In the genomic region with DNA sequence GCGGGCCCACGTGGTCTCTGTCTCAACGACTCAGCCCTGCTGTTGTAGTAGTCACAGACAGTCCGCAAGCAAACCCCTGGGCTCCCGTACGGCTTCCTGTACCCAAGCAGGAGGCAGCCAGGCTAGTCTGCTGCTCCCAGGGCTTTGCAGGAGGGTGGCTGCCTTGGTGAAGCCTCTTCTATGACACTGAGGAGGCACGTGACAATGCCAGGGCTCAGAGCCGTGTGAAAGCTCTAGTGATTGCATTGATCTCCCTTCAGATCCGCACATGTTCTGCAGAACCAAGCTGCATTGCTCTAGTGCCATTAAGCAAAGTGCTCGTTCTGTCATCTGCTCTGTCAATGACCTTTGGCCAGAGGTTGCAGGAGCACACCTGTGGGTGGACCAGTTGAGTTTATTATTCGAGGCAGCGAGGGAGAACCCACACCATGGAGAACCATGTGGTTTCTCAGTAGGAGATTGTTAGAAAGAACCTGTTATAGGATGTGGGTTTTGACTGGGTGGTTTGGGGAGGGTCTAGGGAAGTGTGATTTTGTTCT, we compare ENCODE assay signal across 24 cellular contexts. TPM values are rescaled to one million over a fixed set of nuclear protein-coding genes. Genes with fewer than 3 reads are reported as not detected.
DNase-seq lines count a peak whose midpoint lies in the region; ATAC-seq, FAIRE-seq and TF ChIP-seq lines count a peak whose summit lies in the region.
"Had no signal": no experiment of that assay in that cellular context is flagged by ENCODE, and none has a peak within 500 bp of the region (broad histone marks: within the 10 kb centered on the region; RNA-seq: fewer than 3 reads in every experiment).

No MANE protein-coding gene starts in this region.

- CTCF ChIA-PET in activated naive CD4-positive, alpha-beta T cell treated with anti-CD3 and anti-CD28 coated beads, Interleukin-2, amount 10 ng/mL, durations not matched to agents 7 days and 5 days (lab: Charles Lee), result interaction anchor here (0.8 kb wide), 1 partner anchor 19 kb away, joined by 4 read pairs; no protein-coding TSS in a partner anchor
- CTCF ChIA-PET in naive thymus-derived CD4-positive, alpha-beta T cell (lab: Charles Lee), result interaction anchor here (1.5 kb wide), 1 partner anchor 19 kb away, joined by 3 read pairs; no protein-coding TSS in a partner anchor

- POLR2A ChIA-PET in naive thymus-derived CD4-positive, alpha-beta T cell (lab: Charles Lee), result no interaction called here

- no peaks in the 10 kb centered on the region for H3K9me3 ChIP-seq in ascending aorta
- H3K9me3 ChIP-seq in naive thymus-derived CD4-positive, alpha-beta T cell (ENCODE audit: control insufficient read depth in 2 of 3, low read length in 3 of 3), result no peaks in the 10 kb centered on the region

- H3K4me1 Mint-ChIP-seq in activated naive CD4-positive, alpha-beta T cell treated with anti-CD3 and anti-CD28 coated beads, Interleukin-2, amount 10 ng/mL, durations not matched to agents 7 days and 5 days, result peaks cover 18% of the 10 kb centered on the region
- peaks cover 9 to 50% (median 29%) of the 10 kb centered on the region in 7 donors for H3K4me1 Mint-ChIP-seq in naive thymus-derived CD4-positive, alpha-beta T cell
- H3K4me1 Mint-ChIP-seq: activated T-helper 17 cell treated with anti-CD3 and anti-CD28 coated beads, Interleukin-2, amount 50 U/mL, for 72 hours had no signal

- no peak for FAIRE-seq in H54 (lab: Jason Lieb, UNC)
- FAIRE-seq: endothelial cell of umbilical vein, G401.6, GM12892, TTC549 had no signal

- H3K4me1 ChIP-seq in ascending aorta, result peaks cover 0 to 11% of the 10 kb centered on the region in 2 donors
- peaks cover 9 to 11% of the 10 kb centered on the region in 2 donors for H3K4me1 ChIP-seq in naive thymus-derived CD4-positive, alpha-beta T cell (ENCODE audit: control insufficient read depth in 2 of 2, insufficient read depth in 2 of 2, low read length in 2 of 2)
- H3K4me1 ChIP-seq: right atrium auricular region had no signal

- no peak for TF ChIP-seq CTCF in ascending aorta (IDR thresholded peaks at IDR 0.05)

- H3K36me3 ChIP-seq in ascending aorta, result no peaks in the 10 kb centered on the region
- no peaks in the 10 kb centered on the region for H3K36me3 ChIP-seq in naive thymus-derived CD4-positive, alpha-beta T cell (ENCODE audit: control insufficient read depth in 2 of 3, insufficient read depth in 3 of 3, low read length in 3 of 3)
- H3K36me3 ChIP-seq: right atrium auricular region had no signal

- H3K36me3 Mint-ChIP-seq in activated naive CD4-positive, alpha-beta T cell treated with anti-CD3 and anti-CD28 coated beads, Interleukin-2, amount 10 ng/mL, durations not matched to agents 7 days and 5 days, result no peaks in the 10 kb centered on the region
- H3K36me3 Mint-ChIP-seq in naive thymus-derived CD4-positive, alpha-beta T cell, result no peaks in the 10 kb centered on the region

- intact Hi-C loops in ascending aorta (cut with DNase I), result no loop called here
- intact Hi-C loops in naive thymus-derived CD4-positive, alpha-beta T cell (cut with micrococcal nuclease), result loop anchor here in 1 of 2 donors (1.0 kb wide), 1 partner anchor 27 kb away; no protein-coding TSS in a partner anchor

- DNase-seq in activated naive CD4-positive, alpha-beta T cell treated with anti-CD3 and anti-CD28 coated beads, Interleukin-2, amount 10 ng/mL, durations not matched to agents 7 days and 5 days, result peak; percentile 41
- DNase-seq in activated naive CD4-positive, alpha-beta T cell (lab: John Stamatoyannopoulos, UW), result no peak
- peak; percentile 18 for DNase-seq in COLO668 (lab: John Stamatoyannopoulos, UW; ENCODE audit: unreplicated experiment)
- DNase-seq in ascending aorta (ENCODE audit: low spot score in 2 of 2), result no peak
- DNase-seq in naive thymus-derived CD4-positive, alpha-beta T cell, result peak in 7 of 9 donors; percentile 20 to 73 (median 57)
- DNase-seq in GM03348 (ENCODE audit: low spot score), result no peak
- no peak for DNase-seq in H54 (ENCODE audit: insufficient read length, low spot score)
- DNase-seq: activated CD8-positive, alpha-beta memory T cell treated with anti-CD3 and anti-CD28 coated beads for 24 hours; foreskin melanocyte; GM23248; NCI-H1092; NCI-H2081 treated with DMSO at 0.1 percent for 48 hours; NCI-H526 treated with DMSO at 0.1 percent for 48 hours; occipital lobe; OCI-M1 had no signal

- H3K27me3 Mint-ChIP-seq in activated naive CD4-positive, alpha-beta T cell treated with anti-CD3 and anti-CD28 coated beads, Interleukin-2, amount 10 ng/mL, durations not matched to agents 7 days and 5 days, result peaks cover 26% of the 10 kb centered on the region
- peaks cover 0 to 12% (median 0%) of the 10 kb centered on the region in 5 donors for H3K27me3 Mint-ChIP-seq in naive thymus-derived CD4-positive, alpha-beta T cell
- H3K27me3 Mint-ChIP-seq: activated T-helper 17 cell treated with anti-CD3 and anti-CD28 coated beads, Interleukin-2, amount 50 U/mL, for 72 hours had no signal

- TF ChIP-seq POLR2A in H54 (IDR thresholded peaks at IDR 0.05; ENCODE audit: low read depth, low read length), result no peak

- H3K27ac Mint-ChIP-seq in activated naive CD4-positive, alpha-beta T cell treated with anti-CD3 and anti-CD28 coated beads, Interleukin-2, amount 10 ng/mL, durations not matched to agents 7 days and 5 days, result no peak overlapping the region
- H3K27ac Mint-ChIP-seq in naive thymus-derived CD4-positive, alpha-beta T cell, result peak overlapping the region in 8 of 9 donors; percentile 26 to 95 (median 84)
- H3K27ac Mint-ChIP-seq: activated T-helper 17 cell treated with anti-CD3 and anti-CD28 coated beads, Interleukin-2, amount 50 U/mL, for 72 hours had no signal

- H3K9me3 Mint-ChIP-seq in activated naive CD4-positive, alpha-beta T cell treated with anti-CD3 and anti-CD28 coated beads, Interleukin-2, amount 10 ng/mL, durations not matched to agents 7 days and 5 days, result no peaks in the 10 kb centered on the region
- peaks cover 0 to 3% (median 0%) of the 10 kb centered on the region in 11 donors for H3K9me3 Mint-ChIP-seq in naive thymus-derived CD4-positive, alpha-beta T cell
- H3K9me3 Mint-ChIP-seq: activated T-helper 17 cell treated with anti-CD3 and anti-CD28 coated beads, Interleukin-2, amount 50 U/mL, for 72 hours had no signal

- H3K27me3 ChIP-seq in ascending aorta, result no peaks in the 10 kb centered on the region
- H3K27me3 ChIP-seq in naive thymus-derived CD4-positive, alpha-beta T cell (ENCODE audit: control insufficient read depth in 2 of 2, insufficient read depth in 2 of 2, low read length in 2 of 2), result no peaks in the 10 kb centered on the region
- H3K27me3 ChIP-seq: right atrium auricular region had no signal

- peak; percentile 60 for ATAC-seq in naive thymus-derived CD4-positive, alpha-beta T cell
- ATAC-seq in HG02840 (IDR thresholded peaks at IDR 0.05; ENCODE audit: low FRiP score, unreplicated experiment), result no peak
- ATAC-seq: activated T-helper 17 cell treated with anti-CD3 and anti-CD28 coated beads, Interleukin-2, amount 50 U/mL, for 72 hours had no signal

- peak overlapping the region; percentile 22 to 44 for H3K27ac ChIP-seq in ascending aorta
- peak overlapping the region; percentile 56 for H3K27ac ChIP-seq in naive thymus-derived CD4-positive, alpha-beta T cell (ENCODE audit: low read depth, low read length)
- H3K27ac ChIP-seq: coronary artery, GM23248, right atrium auricular region had no signal

- H3K4me3 ChIP-seq in ascending aorta, result no peak overlapping the region
- H3K4me3 ChIP-seq in naive thymus-derived CD4-positive, alpha-beta T cell (ENCODE audit: low read length), result no peak overlapping the region
- H3K4me3 ChIP-seq: coronary artery, GM23248, right atrium auricular region had no signal

- H3K4me3 Mint-ChIP-seq in activated naive CD4-positive, alpha-beta T cell treated with anti-CD3 and anti-CD28 coated beads, Interleukin-2, amount 10 ng/mL, durations not matched to agents 7 days and 5 days, result no peak overlapping the region
- peak overlapping the region; percentile 17 to 82 (median 68) for H3K4me3 Mint-ChIP-seq in naive thymus-derived CD4-positive, alpha-beta T cell
- H3K4me3 Mint-ChIP-seq: activated T-helper 17 cell treated with anti-CD3 and anti-CD28 coated beads, Interleukin-2, amount 50 U/mL, for 72 hours had no signal

RNA-seq across cellular contexts. Expression of a gene that starts 18.0 kb away (rescaled TPM):
- total RNA-seq in ascending aorta, result not detected
- 1 to 10 TPM in 2 of 5 experiments, under 1 TPM in 2, not detected in 1; 0.34 to 1.7 (median 1.1) TPM for total RNA-seq in naive thymus-derived CD4-positive, alpha-beta T cell
- under 1 TPM; 0.11 to 0.14 TPM for polyA plus RNA-seq in naive thymus-derived CD4-positive, alpha-beta T cell
- total RNA-seq: endothelial cell of umbilical vein, GM23248, occipital lobe, right atrium auricular region, temporal lobe had no signal
- polyA plus RNA-seq: endothelial cell of umbilical vein, GM23248 had no signal

Comparison
In these comparisons a context has a peak if more than half of its experiments do, and no peak if none do; other contexts are left out.
1. DNase-seq: peak in activated naive CD4-positive, alpha-beta T cell treated with anti-CD3 and anti-CD28 coated beads, Interleukin-2, amount 10 ng/mL, durations not matched to agents 7 days and 5 days (single experiment), COLO668 (single experiment) and naive thymus-derived CD4-positive, alpha-beta T cell (7 of 9); none in activated naive CD4-positive, alpha-beta T cell (0 of 4), ascending aorta (0 of 2), GM03348 (single experiment) and H54 (single experiment).